In the genomic region with DNA sequence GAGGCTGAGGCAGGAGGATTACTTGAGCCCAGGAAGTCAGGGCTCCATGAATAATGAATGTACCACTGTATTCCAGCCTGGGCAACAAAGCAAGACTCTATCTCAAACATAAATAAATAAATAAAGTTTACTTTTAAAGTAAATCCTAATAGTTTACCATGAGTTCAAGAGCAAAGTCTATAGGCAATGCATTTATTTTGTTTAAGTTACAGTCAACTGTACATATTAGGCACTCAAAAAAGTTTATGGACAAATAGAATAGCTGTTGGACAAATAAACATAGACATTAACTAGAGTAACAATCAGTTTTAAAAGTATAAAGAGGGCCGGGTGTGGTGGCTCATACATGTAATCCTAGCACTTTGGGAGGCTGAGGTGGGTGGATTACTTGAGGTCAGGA, we compare ENCODE assay signal across 30 cellular contexts. TPM values are rescaled to one million over a fixed set of nuclear protein-coding genes. Genes with fewer than 3 reads are reported as not detected.
"Had no signal": no experiment of that assay in that cellular context is flagged by ENCODE, and none has a peak within 500 bp of the region (broad histone marks: within the 10 kb centered on the region; RNA-seq: fewer than 3 reads in every experiment).

No MANE protein-coding gene starts in this region.

- H3K79me2 ChIP-seq: parathyroid adenoma had no signal

- DNase-seq: hypothalamus; immature natural killer cell; kidney; left colon; left lung; lower lobe of right lung; mesendoderm; naive B cell; natural killer cell; nephron progenitor cell; occipital lobe; stimulated activated CD4-positive, alpha-beta T cell treated with anti-CD3 and anti-CD28 coated beads, Interleukin-12 subunit alpha, Interleukin-12 subunit beta, amount 100 ng/mL, for 4 hours; stimulated activated CD4-positive, alpha-beta T cell treated with anti-CD3 and anti-CD28 coated beads, Interleukin-15, amount 100 ng/mL, for 24 hours; stimulated activated CD4-positive, alpha-beta T cell treated with anti-CD3 and anti-CD28 coated beads, Interleukin-2, amount 100 ng/mL, for 24 hours; stimulated activated CD4-positive, alpha-beta T cell treated with anti-CD3 and anti-CD28 coated beads, Interleukin-4, amount 100 ng/mL, for 1 hour; stimulated activated naive B cell treated with anti-CD40 and anti-IgM and Interleukin-4, amounts not matched to agents 10 μg/mL and 1 μg/mL and 100 μg/mL, for 72 hours; stimulated activated naive CD8-positive, alpha-beta T cell treated with anti-CD3 and anti-CD28 coated beads, Interleukin-15, Interleukin-2, amounts not matched to agents 100 U/mL and 50 U/mL, for 24 hours; stomach; testis; tibial artery; trophoblast cell; upper lobe of right lung had no signal

- H3K4me1 ChIP-seq: parathyroid adenoma, testis had no signal

- H3K4me3 ChIP-seq: left lung, lower lobe of right lung, neural progenitor cell, right atrium auricular region, skin epidermis, stomach, testis, tibial artery, upper lobe of right lung had no signal

- H3K9me3 ChIP-seq: left lung, lower lobe of right lung, neutrophil, right atrium auricular region, stomach, testis, tibial artery, upper lobe of right lung had no signal

- H2AFZ ChIP-seq: neural progenitor cell, parathyroid adenoma had no signal

- ATAC-seq: left colon; left lung; lower lobe of right lung; natural killer cell; sciatic nerve; stimulated activated naive B cell treated with anti-CD40 and anti-IgM and Interleukin-4, amounts not matched to agents 10 μg/mL and 1 μg/mL and 100 μg/mL, for 72 hours; stimulated activated naive CD8-positive, alpha-beta T cell treated with anti-CD3 and anti-CD28 coated beads, Interleukin-15, Interleukin-2, amounts not matched to agents 100 U/mL and 50 U/mL, for 24 hours; upper lobe of right lung had no signal

- H3K4me2 ChIP-seq: neural progenitor cell had no signal

- H3K9ac ChIP-seq: neural progenitor cell, parathyroid adenoma had no signal

- H3K27me3 ChIP-seq: left lung, neural progenitor cell, neutrophil, right atrium auricular region, stomach, testis, tibial artery, upper lobe of right lung had no signal

- H3K36me3 ChIP-seq: left lung, lower lobe of right lung, neural progenitor cell, neutrophil, right atrium auricular region, tibial artery had no signal

- FAIRE-seq: islet of Langerhans, urothelium cell line had no signal

- H3K27ac ChIP-seq: left lung, lower lobe of right lung, neural progenitor cell, neutrophil, parathyroid adenoma, right atrium auricular region, skin epidermis, stomach, testis, tibial artery, upper lobe of right lung had no signal

RNA-seq across cellular contexts. Expression of a gene that starts 12.0 kb away (rescaled TPM):
- polyA plus RNA-seq: immature natural killer cell had no signal
